Comparison of ENCODE assay signal across 1 cellular context in genomic region chr2:216555274-216555673, GRCh38.
TF ChIP-seq lines count a peak whose summit lies in the region.

No MANE protein-coding gene starts in this region.

TF ChIP-seq in SK-N-SH, 30 proteins besides CTCF, POLR2A, EP300 and RAD21 (continued from another document):
- peak; percentile 35; the same call in 1 of the 2 replicates for TF ChIP-seq ZBTB33 (IDR thresholded peaks at IDR 0.05; ENCODE audit: borderline replicate concordance, low read depth)
- peak; percentile 67; the same call in 1 of the 2 replicates for TF ChIP-seq FOXM1 (IDR thresholded peaks at IDR 0.05; ENCODE audit: low read depth)
- no peak for TF ChIP-seq REST (IDR thresholded peaks at IDR 0.05; ENCODE audit: low read depth, low read length)
- peak; percentile 78 for TF ChIP-seq TEAD4 (IDR thresholded peaks at IDR 0.05; ENCODE audit: borderline replicate concordance, insufficient read depth)
